1 cellular context compared by ENCODE assay signal in genomic region chr14:102878174-102878969, GRCh38.
TF ChIP-seq lines count a peak whose summit lies in the region.

No MANE protein-coding gene starts in this region.

TF ChIP-seq in WTC11, 78 proteins besides CTCF, POLR2A, EP300 and RAD21 (continued from another document):
- TF ChIP-seq, protein P1, sequence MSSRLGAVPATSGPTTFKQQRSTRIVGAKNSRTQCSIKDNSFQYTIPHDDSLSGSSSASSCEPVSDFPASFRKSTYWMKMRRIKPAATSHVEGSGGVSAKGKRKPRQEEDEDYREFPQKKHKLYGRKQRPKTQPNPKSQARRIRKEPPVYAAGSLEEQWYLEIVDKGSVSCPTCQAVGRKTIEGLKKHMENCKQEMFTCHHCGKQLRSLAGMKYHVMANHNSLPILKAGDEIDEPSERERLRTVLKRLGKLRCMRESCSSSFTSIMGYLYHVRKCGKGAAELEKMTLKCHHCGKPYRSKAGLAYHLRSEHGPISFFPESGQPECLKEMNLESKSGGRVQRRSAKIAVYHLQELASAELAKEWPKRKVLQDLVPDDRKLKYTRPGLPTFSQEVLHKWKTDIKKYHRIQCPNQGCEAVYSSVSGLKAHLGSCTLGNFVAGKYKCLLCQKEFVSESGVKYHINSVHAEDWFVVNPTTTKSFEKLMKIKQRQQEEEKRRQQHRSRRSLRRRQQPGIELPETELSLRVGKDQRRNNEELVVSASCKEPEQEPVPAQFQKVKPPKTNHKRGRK (CRISPR knock-in tag; IDR thresholded peaks at IDR 0.05; ENCODE audit: borderline replicate concordance): no peak
- TF ChIP-seq CBFB (CRISPR knock-in tag; IDR thresholded peaks at IDR 0.05; ENCODE audit: low read depth) (no peak), CREM (CRISPR knock-in tag; IDR thresholded peaks at IDR 0.05) (no peak), ATF2 (CRISPR knock-in tag; IDR thresholded peaks at IDR 0.05; ENCODE audit: borderline replicate concordance, low read depth) (no peak), NR2C2 (CRISPR knock-in tag; IDR thresholded peaks at IDR 0.05) (no peak)
- TF ChIP-seq, protein P2, sequence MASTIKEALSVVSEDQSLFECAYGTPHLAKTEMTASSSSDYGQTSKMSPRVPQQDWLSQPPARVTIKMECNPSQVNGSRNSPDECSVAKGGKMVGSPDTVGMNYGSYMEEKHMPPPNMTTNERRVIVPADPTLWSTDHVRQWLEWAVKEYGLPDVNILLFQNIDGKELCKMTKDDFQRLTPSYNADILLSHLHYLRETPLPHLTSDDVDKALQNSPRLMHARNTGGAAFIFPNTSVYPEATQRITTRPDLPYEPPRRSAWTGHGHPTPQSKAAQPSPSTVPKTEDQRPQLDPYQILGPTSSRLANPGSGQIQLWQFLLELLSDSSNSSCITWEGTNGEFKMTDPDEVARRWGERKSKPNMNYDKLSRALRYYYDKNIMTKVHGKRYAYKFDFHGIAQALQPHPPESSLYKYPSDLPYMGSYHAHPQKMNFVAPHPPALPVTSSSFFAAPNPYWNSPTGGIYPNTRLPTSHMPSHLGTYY (CRISPR knock-in tag; IDR thresholded peaks at IDR 0.05): no peak
